In genomic region chr5:17218353-17219005, GRCh38 we compare ENCODE assay signal across 8 cellular contexts. TPM values are rescaled to one million over a fixed set of nuclear protein-coding genes. Genes with fewer than 3 reads are reported as not detected.
DNase-seq lines count a peak whose midpoint lies in the region; ATAC-seq, FAIRE-seq and TF ChIP-seq lines count a peak whose summit lies in the region.

No MANE protein-coding gene starts in this region.

- intact Hi-C loops in HepG2 (cut with micrococcal nuclease; ENCODE audit: unreplicated experiment) (no loop called here), esophagus squamous epithelium (cut with DNase I) (loop anchor here (5.0 kb wide), 1 partner anchor 1089 kb away; no protein-coding TSS in a partner anchor), natural killer cell (cut with micrococcal nuclease) (no loop called here)

- no TSS peak for BruUV-seq in HepG2 (replicated peaks; lab: Mats Ljungman, UMichigan)

- H3K27me3 ChIP-seq in liver (ENCODE audit: control insufficient read depth in 4 of 4, insufficient read depth in 4 of 4, low read length in 3 of 4): peaks cover 0 to 9% (median 2%) of the 10 kb centered on the region in 4 donors
- H3K27me3 ChIP-seq in HepG2 (ENCODE audit: control insufficient read depth in 1 of 2, insufficient read depth in 2 of 2, low read length in 2 of 2): no peaks in the 10 kb centered on the region
- H3K27me3 ChIP-seq in esophagus squamous epithelium: peaks cover 0 to 50% (median 2%) of the 10 kb centered on the region in 4 donors

- H3K36me3 Mint-ChIP-seq in natural killer cell: no peaks in the 10 kb centered on the region

- WGBS in liver: 4% methylated on average over 45 of the region's 45 CpGs
- 45% methylated on average over 35 of the region's 45 CpGs for WGBS in HepG2 (ENCODE audit: low lambda C conversion rate)
- WGBS in esophagus squamous epithelium, 2 donors: 0 to 3% methylated on average over 4 to 19 of the region's 45 CpGs

- TF ChIP-seq POLR2A in HepG2 (IDR thresholded peaks at IDR 0.05; ENCODE audit: insufficient read depth in 1 of 2, low read depth in 2 of 2, low read length in 2 of 2): no peak
- TF ChIP-seq POLR2A in esophagus squamous epithelium (IDR thresholded peaks at IDR 0.05): no peak

- TF ChIP-seq RAD21 in liver (IDR thresholded peaks at IDR 0.05) (no peak), HepG2 (CRISPR knock-in tag; IDR thresholded peaks at IDR 0.05) (no peak)

- no peaks in the 10 kb centered on the region for H4K20me1 ChIP-seq in HepG2 (ENCODE audit: insufficient read depth, low read length)

- H3K4me2 ChIP-seq in HepG2 (ENCODE audit: low read depth, low read length): no peak overlapping the region

- H3K9ac ChIP-seq in liver (ENCODE audit: low read depth in 1 of 2, low read length in 2 of 2) (peak overlapping the region in 1 of 2 donors; percentile 5), HepG2 (ENCODE audit: insufficient read depth, low read depth, low read length) (no peak overlapping the region)

- H3K27ac Mint-ChIP-seq in natural killer cell: no peak overlapping the region

- TF ChIP-seq CTCF in liver (IDR thresholded peaks at IDR 0.05; ENCODE audit: low read depth, low read length, missing input control) (no peak), HepG2 (CRISPR knock-in tag; IDR thresholded peaks at IDR 0.05) (no peak), esophagus squamous epithelium (IDR thresholded peaks at IDR 0.05) (no peak), natural killer cell (IDR thresholded peaks at IDR 0.05) (no peak)

- H3K4me3 ChIP-seq in liver (ENCODE audit: low read depth in 1 of 3, low read length in 3 of 3): peak overlapping the region; percentile 28 to 60 (median 45)
- no peak overlapping the region for H3K4me3 ChIP-seq in HepG2 (replicated peaks in 1 of 3; ENCODE audit: insufficient read depth in 1 of 3, low read depth in 2 of 3, low read length in 3 of 3)
- peak overlapping the region; percentile 42 to 77 (median 67) for H3K4me3 ChIP-seq in esophagus squamous epithelium

- H3K4me1 Mint-ChIP-seq in natural killer cell: peaks cover 0 to 18% of the 10 kb centered on the region in 2 donors

- H3K9me3 ChIP-seq in liver (ENCODE audit: control insufficient read depth in 4 of 4, low read length in 3 of 4): no peaks in the 10 kb centered on the region
- H3K9me3 ChIP-seq in HepG2 (ENCODE audit: low read length): no peaks in the 10 kb centered on the region
- no peaks in the 10 kb centered on the region for H3K9me3 ChIP-seq in esophagus squamous epithelium

- DNase-seq in HepG2 (ENCODE audit: low spot score) (no peak), esophagus squamous epithelium (lab: John Stamatoyannopoulos, UW) (no peak), natural killer cell (no peak), NCI-H2029 (lab: John Stamatoyannopoulos, UW) (no peak), putamen (ENCODE audit: low spot score) (no peak)

- peaks cover 0 to 14% (median 7%) of the 10 kb centered on the region in 4 donors for H3K4me1 ChIP-seq in liver (ENCODE audit: control insufficient read depth in 4 of 4, insufficient read depth in 4 of 4, low read length in 3 of 4)
- H3K4me1 ChIP-seq in HepG2 (ENCODE audit: insufficient read depth, low read length): no peaks in the 10 kb centered on the region
- H3K4me1 ChIP-seq in esophagus squamous epithelium: peaks cover 8 to 31% (median 8%) of the 10 kb centered on the region in 3 donors

- H3K79me2 ChIP-seq in HepG2 (ENCODE audit: insufficient read depth, low read length): no peaks in the 10 kb centered on the region

- no peaks in the 10 kb centered on the region for H3K9me3 Mint-ChIP-seq in natural killer cell

- H3K27ac ChIP-seq in liver (ENCODE audit: low read depth in 1 of 2, low read length in 2 of 2) (peak overlapping the region; percentile 25 to 50), HepG2 (ENCODE audit: extremely low read length, insufficient read depth, low read length) (no peak overlapping the region), esophagus squamous epithelium (peak overlapping the region; percentile 15 to 82 (median 76))

- no peak overlapping the region for H2AFZ ChIP-seq in HepG2 (ENCODE audit: low read length)

- H3K4me3 Mint-ChIP-seq in natural killer cell: peak overlapping the region; percentile 52

- POLR2A ChIA-PET in HepG2 (lab: Yijun Ruan, JAX): no interaction called here

- CTCF ChIA-PET in HepG2 (lab: Yijun Ruan, JAX; ENCODE audit: low intra/inter-chr PET ratio, low total read pairs): no interaction called here

- H3K36me3 ChIP-seq in liver (ENCODE audit: control insufficient read depth in 4 of 4, insufficient read depth in 3 of 4, low read depth in 1 of 4, low read length in 3 of 4): no peaks in the 10 kb centered on the region
- H3K36me3 ChIP-seq in HepG2 (replicated peaks in 1 of 2; ENCODE audit: control insufficient read depth in 1 of 2, insufficient read depth in 2 of 2, low read length in 2 of 2): no peaks in the 10 kb centered on the region
- H3K36me3 ChIP-seq in esophagus squamous epithelium: no peaks in the 10 kb centered on the region

- ATAC-seq in HepG2 (no peak), HG02938 (IDR thresholded peaks at IDR 0.05; ENCODE audit: unreplicated experiment) (peak; percentile 20), SK-N-SH treated with all-trans-retinoic acid at 6 μM for 48 hours (peak; percentile 43), natural killer cell (peak in 1 of 3 donors; percentile 52)

- TF ChIP-seq EP300 in HepG2 (IDR thresholded peaks at IDR 0.05; ENCODE audit: low read depth in 2 of 2, low read length in 2 of 2) (no peak), HepG2 (CRISPR knock-in tag; IDR thresholded peaks at IDR 0.05; ENCODE audit: borderline replicate concordance) (no peak)

- no peak for FAIRE-seq in HepG2 (lab: Jason Lieb, UNC)

- in situ Hi-C loops in HepG2 (cut with HindIII; ENCODE audit: extremely low pct_ligation_motif_present, low pct_unique_long_range_greater_than_20kb): loop anchor here (5.0 kb wide), 1 partner anchor 1089 kb away; no protein-coding TSS in a partner anchor

- peaks cover 17 to 20% of the 10 kb centered on the region in 2 donors for H3K27me3 Mint-ChIP-seq in natural killer cell (ENCODE audit: low read depth in 2 of 2)

TF ChIP-seq in liver, 16 proteins besides CTCF, POLR2A, EP300 and RAD21 (continues in another document):
- TF ChIP-seq TAF1 (conservative IDR thresholded peaks at IDR 0.05) (no peak), FOXA1 (IDR thresholded peaks at IDR 0.05) (no peak)

TF ChIP-seq in HepG2, 621 proteins besides CTCF, POLR2A, EP300 and RAD21:
- TF ChIP-seq BRD4 (CRISPR knock-in tag; IDR thresholded peaks at IDR 0.05): no peak
- TF ChIP-seq, protein P1, sequence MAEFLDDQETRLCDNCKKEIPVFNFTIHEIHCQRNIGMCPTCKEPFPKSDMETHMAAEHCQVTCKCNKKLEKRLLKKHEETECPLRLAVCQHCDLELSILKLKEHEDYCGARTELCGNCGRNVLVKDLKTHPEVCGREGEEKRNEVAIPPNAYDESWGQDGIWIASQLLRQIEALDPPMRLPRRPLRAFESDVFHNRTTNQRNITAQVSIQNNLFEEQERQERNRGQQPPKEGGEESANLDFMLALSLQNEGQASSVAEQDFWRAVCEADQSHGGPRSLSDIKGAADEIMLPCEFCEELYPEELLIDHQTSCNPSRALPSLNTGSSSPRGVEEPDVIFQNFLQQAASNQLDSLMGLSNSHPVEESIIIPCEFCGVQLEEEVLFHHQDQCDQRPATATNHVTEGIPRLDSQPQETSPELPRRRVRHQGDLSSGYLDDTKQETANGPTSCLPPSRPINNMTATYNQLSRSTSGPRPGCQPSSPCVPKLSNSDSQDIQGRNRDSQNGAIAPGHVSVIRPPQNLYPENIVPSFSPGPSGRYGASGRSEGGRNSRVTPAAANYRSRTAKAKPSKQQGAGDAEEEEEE (CRISPR knock-in tag; IDR thresholded peaks at IDR 0.05; ENCODE audit: borderline replicate concordance): no peak
TF ChIP-seq in HepG2: peak in this region for 0.

TF ChIP-seq in SK-N-SH treated with all-trans-retinoic acid at 6 μM for 48 hours, 23 proteins besides CTCF, POLR2A, EP300 and RAD21:
- no peak for TF ChIP-seq OSR1 (CRISPR knock-in tag; IDR thresholded peaks at IDR 0.05)
- TF ChIP-seq SNAI2 (CRISPR knock-in tag; IDR thresholded peaks at IDR 0.05): no peak
- TF ChIP-seq PPARA (CRISPR knock-in tag; IDR thresholded peaks at IDR 0.05; ENCODE audit: borderline replicate concordance): no peak
TF ChIP-seq in SK-N-SH treated with all-trans-retinoic acid at 6 μM for 48 hours: peak in this region for 0.

RNA-seq across cellular contexts. Expression of gene BASP1, which starts 1.0 kb away (rescaled TPM):
- total RNA-seq in liver (10 to 100 TPM in 1 of 2 donors, 1 to 10 TPM in 1; 5.9 to 17.0 TPM), HepG2 (2016; rRNA removed; fragmentation: Illumina TruSeq; extraction: Trizol) (not detected in 2 replicates), esophagus squamous epithelium (10 to 100 TPM in 3 of 4 donors, 1 to 10 TPM in 1; 5.2 to 16.7 (median 13.6) TPM), natural killer cell (10 to 100 TPM in 1 of 3 donors, 1 to 10 TPM in 2; 1.3 to 10.7 (median 2.5) TPM)
- polyA plus RNA-seq in liver (1 to 10 TPM; 1.2 to 4.8 TPM), HepG2 (2011; rRNA removed) (0.04 TPM in 1 of 2 replicates, not detected in the other)
- total RNA-seq in HepG2 (2016; cell fraction: cytosol; rRNA removed; fragmentation: Illumina TruSeq; extraction: Trizol; ENCODE audit: low read depth): not detected in 2 replicates
- total RNA-seq in HepG2 (2016; cell fraction: insoluble cytoplasmic fraction; rRNA removed; fragmentation: Illumina TruSeq; extraction: Trizol): not detected in 2 replicates
- total RNA-seq in HepG2 (2016; cell fraction: membrane; rRNA removed; fragmentation: Illumina TruSeq; extraction: Trizol): not detected in 2 replicates
- not detected in 2 replicates for total RNA-seq in HepG2 (2016; cell fraction: nucleus; rRNA removed; fragmentation: Illumina TruSeq; extraction: Trizol)
- polyA plus RNA-seq in HepG2 (2011; cell fraction: cytosol; rRNA removed): 0.04 and 0.05 TPM in 2 replicates
- not detected in 2 replicates for polyA plus RNA-seq in HepG2 (2011; cell fraction: nucleus; rRNA removed)
- polyA plus RNA-seq in HepG2 (2012): not detected in 2 replicates
- not detected in 2 replicates for polyA plus RNA-seq in HepG2 (2016; cell fraction: cytosol; fragmentation: Illumina TruSeq; extraction: Trizol; ENCODE audit: low read depth)
- not detected in 2 replicates for polyA plus RNA-seq in HepG2 (2016; cell fraction: insoluble cytoplasmic fraction; fragmentation: Illumina TruSeq; extraction: Trizol; ENCODE audit: low read depth)
- polyA plus RNA-seq in HepG2 (2016; cell fraction: membrane; fragmentation: Illumina TruSeq; extraction: Trizol; ENCODE audit: low read depth): not detected in 2 replicates
- polyA plus RNA-seq in HepG2 (2016; cell fraction: nucleus; fragmentation: Illumina TruSeq; extraction: Trizol; ENCODE audit: insufficient read depth, low read depth): not detected in 2 replicates
- polyA minus RNA-seq in HepG2 (2011; rRNA and poly(A)+ RNA removed; ENCODE audit: low replicate concordance): 101 TPM in 1 of 2 replicates, not detected in the other
- polyA minus RNA-seq in HepG2 (2011; cell fraction: cytosol; rRNA and poly(A)+ RNA removed): 1.3 and 3.1 TPM in 2 replicates
- polyA minus RNA-seq in HepG2 (2011; cell fraction: nucleus; rRNA and poly(A)+ RNA removed): 1.1 and 1.8 TPM in 2 replicates

Comparison
In these comparisons a context has a peak if more than half of its experiments do, and no peak if none do; other contexts are left out.
1. H3K4me3 ChIP-seq: peak in liver (3 of 3) and esophagus squamous epithelium (4 of 4); none in HepG2 (0 of 3).